8 cellular contexts compared by ENCODE assay signal in genomic region chr6:157380779-157381561, GRCh38. TPM values are rescaled to one million over a fixed set of nuclear protein-coding genes. Genes with fewer than 3 reads are reported as not detected.
DNase-seq lines count a peak whose midpoint lies in the region; ATAC-seq and TF ChIP-seq lines count a peak whose summit lies in the region.

Gene ZDHHC14 (plus strand): TSS chr6:157381190.

- no peak for TF ChIP-seq CTCF in BE2C (IDR thresholded peaks at IDR 0.05; ENCODE audit: low read depth, low read length)
- TF ChIP-seq CTCF in right lobe of liver (IDR thresholded peaks at IDR 0.05): no peak

- H3K9me3 ChIP-seq in BE2C: no peaks in the 10 kb centered on the region
- H3K9me3 ChIP-seq in right lobe of liver: no peaks in the 10 kb centered on the region

- DNase-seq in BE2C (peak; percentile 92), NCI-H526 treated with DMSO at 0.1 percent for 48 hours (lab: John Stamatoyannopoulos, UW) (peak; percentile 68), dermis microvascular lymphatic vessel endothelial cell (ENCODE audit: low read depth in 2 of 2) (peak; percentile 60 to 90), right lobe of liver (peak; percentile 95)
- peak; percentile 90 to 92 for DNase-seq in activated CD4-positive, alpha-beta T cell treated with anti-CD3 and anti-CD28 coated beads, Interleukin-2, amount 50 U/mL, for 48 hours
- peak; percentile 88 for DNase-seq in stimulated activated CD4-positive, alpha-beta T cell treated with anti-CD3 and anti-CD28 coated beads, Interleukin-4, amount 100 ng/mL, for 24 hours

- 0% methylated on average over 17 of the region's 106 CpGs for WGBS in right lobe of liver (ENCODE audit: insufficient coverage, low coverage, low lambda C conversion rate, missing lambda C conversion rate)

- no peaks in the 10 kb centered on the region for H3K36me3 ChIP-seq in BE2C
- H3K36me3 ChIP-seq in right lobe of liver: no peaks in the 10 kb centered on the region

- H3K27me3 ChIP-seq in BE2C (no peaks in the 10 kb centered on the region), right lobe of liver (no peaks in the 10 kb centered on the region)

- peak within 1 kb of the TSS; percentile 70 to 86 (median 79) for H3K27ac ChIP-seq in right lobe of liver

- ATAC-seq in HG03354 (IDR thresholded peaks at IDR 0.05; ENCODE audit: poor library complexity, severe bottlenecking, unreplicated experiment) (peak; percentile 77), right lobe of liver (peak; percentile 87 to 93 (median 90))

- no peaks in the 10 kb centered on the region for H3K4me1 ChIP-seq in BE2C
- H3K4me1 ChIP-seq in right lobe of liver: peaks cover 0 to 13% (median 6%) of the 10 kb centered on the region in 4 donors

- peak within 1 kb of the TSS; percentile 85 for H3K4me3 ChIP-seq in BE2C (ENCODE audit: low read depth, low read length)
- H3K4me3 ChIP-seq in right lobe of liver: peak within 1 kb of the TSS; percentile 94 to 100 (median 95)

- intact Hi-C loops in right lobe of liver (cut with DNase I): no loop called here

- TF ChIP-seq POLR2A in GM19099 (IDR thresholded peaks at IDR 0.05; ENCODE audit: extremely low read depth, insufficient read length, low read depth): peak; percentile 75
- TF ChIP-seq POLR2A in right lobe of liver (IDR thresholded peaks at IDR 0.05): peak; percentile 91

RNA-seq across cellular contexts. Expression of gene ZDHHC14, which starts in this region (rescaled TPM):
- 0.88 TPM for polyA plus RNA-seq in BE2C (2012; ENCODE audit: insufficient read depth, insufficient read length, low read depth)
- total RNA-seq in dermis microvascular lymphatic vessel endothelial cell (19.5 and 37.2 TPM in 2 replicates), right lobe of liver (10 to 100 TPM in 4 of 6 experiments, 1 to 10 TPM in 2; 7.3 to 13.0 (median 10.3) TPM)

Comparison
In these comparisons a context has a peak if more than half of its experiments do, and no peak if none do; other contexts are left out.
1. Peak in every context shown above with its lines: DNase-seq, ATAC-seq, H3K4me3 ChIP-seq and H3K27ac ChIP-seq.